In the genomic region with DNA sequence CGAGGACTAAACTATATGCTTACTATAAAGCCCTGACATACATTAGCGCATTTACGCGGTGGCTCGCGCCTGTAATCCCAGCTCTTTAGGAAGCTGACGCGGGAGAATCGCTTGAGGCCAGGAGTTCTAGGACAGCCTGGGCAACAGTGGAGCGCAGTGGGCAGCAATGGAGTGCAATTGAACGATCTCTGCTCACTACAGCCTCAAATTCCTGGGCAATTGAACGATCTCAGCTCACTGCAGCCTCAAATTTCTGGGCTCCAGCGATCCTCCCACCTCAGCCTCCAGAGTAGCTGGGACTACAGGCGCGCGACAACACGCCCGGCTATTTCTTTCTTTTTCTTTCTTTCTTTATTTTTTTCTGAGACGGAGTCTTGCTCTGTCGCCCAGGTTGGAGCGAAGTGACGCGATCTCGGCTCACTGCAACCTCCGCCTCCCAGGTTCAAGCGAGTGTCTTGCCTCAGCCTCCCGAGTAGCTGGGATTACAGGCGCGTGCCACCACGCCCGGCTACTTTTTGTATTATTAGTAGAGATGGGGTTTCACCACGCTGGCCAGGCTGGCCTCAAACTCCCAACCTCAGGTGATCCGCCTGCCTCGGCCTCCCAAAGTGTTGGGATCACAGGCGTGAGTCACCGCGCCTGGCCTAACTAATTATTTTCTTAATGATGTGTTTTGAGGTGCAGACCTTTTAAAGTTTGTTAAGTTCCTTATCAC, we compare ENCODE assay signal across 8 cellular contexts. TPM values are rescaled to one million over a fixed set of nuclear protein-coding genes. Genes with fewer than 3 reads are reported as not detected.
A peak's percentile ranks its signal among the peaks of the same experiment; 100 is the strongest.
DNase-seq lines count a peak whose midpoint lies in the region; ATAC-seq, FAIRE-seq and TF ChIP-seq lines count a peak whose summit lies in the region.

No MANE protein-coding gene starts in this region.

- no peaks in the 10 kb centered on the region for H3K27me3 Mint-ChIP-seq in CD4-positive, CD25-positive, alpha-beta regulatory T cell

- no peaks in the 10 kb centered on the region for H3K36me3 ChIP-seq in CD4-positive, CD25-positive, alpha-beta regulatory T cell (ENCODE audit: control insufficient read depth, insufficient read depth, low read length)
- H3K36me3 ChIP-seq in KOPT-K1 (ENCODE audit: insufficient read depth, low read length) = no peaks in the 10 kb centered on the region
- H3K36me3 ChIP-seq in effector memory CD4-positive, alpha-beta T cell (ENCODE audit: control insufficient read depth, insufficient read depth, low read length) = no peaks in the 10 kb centered on the region
- no peaks in the 10 kb centered on the region for H3K36me3 ChIP-seq in neural cell (ENCODE audit: insufficient read depth, low read length)

- no peak for ATAC-seq in CD4-positive, CD25-positive, alpha-beta regulatory T cell (ENCODE audit: low read depth in 2 of 2)
- ATAC-seq in HG03139 (IDR thresholded peaks at IDR 0.05; ENCODE audit: unreplicated experiment) = no peak

- peak overlapping the region; percentile 94 to 99 (median 98) for H3K4me3 Mint-ChIP-seq in CD4-positive, CD25-positive, alpha-beta regulatory T cell

- no peaks in the 10 kb centered on the region for H3K9me3 Mint-ChIP-seq in CD4-positive, CD25-positive, alpha-beta regulatory T cell

- TF ChIP-seq EP300 in neural cell (conservative IDR thresholded peaks at IDR 0.05; ENCODE audit: poor library complexity, severe bottlenecking) = no peak

- peaks cover 23% of the 10 kb centered on the region for H3K4me1 ChIP-seq in CD4-positive, CD25-positive, alpha-beta regulatory T cell (ENCODE audit: control insufficient read depth, insufficient read depth, low read length, poor library complexity, severe bottlenecking)
- no peaks in the 10 kb centered on the region for H3K4me1 ChIP-seq in effector memory CD4-positive, alpha-beta T cell (ENCODE audit: control insufficient read depth, insufficient read depth, low read length, poor library complexity, severe bottlenecking)

- no peaks in the 10 kb centered on the region for H4K20me1 ChIP-seq in neural cell (ENCODE audit: insufficient read depth)

- peak overlapping the region; percentile 90 for H2AFZ ChIP-seq in neural cell (ENCODE audit: low read depth, low read length)

- peak overlapping the region; percentile 60 to 94 (median 90) for H3K27ac Mint-ChIP-seq in CD4-positive, CD25-positive, alpha-beta regulatory T cell

- peaks cover 5% of the 10 kb centered on the region for H3K36me3 Mint-ChIP-seq in CD4-positive, CD25-positive, alpha-beta regulatory T cell

- H3K27ac ChIP-seq in CD4-positive, CD25-positive, alpha-beta regulatory T cell (ENCODE audit: insufficient read depth, low read length, poor library complexity, severe bottlenecking) = no peak overlapping the region
- H3K27ac ChIP-seq in KOPT-K1 (ENCODE audit: low read depth, low read length, poor library complexity, severe bottlenecking) (peak overlapping the region; percentile 70), neural cell (ENCODE audit: low read length) (no peak overlapping the region)
- peak overlapping the region; percentile 67 for H3K27ac ChIP-seq in effector memory CD4-positive, alpha-beta T cell (ENCODE audit: insufficient read depth, low read length, poor library complexity, severe bottlenecking)

- H3K4me1 Mint-ChIP-seq in CD4-positive, CD25-positive, alpha-beta regulatory T cell = peaks cover 14 to 38% (median 25%) of the 10 kb centered on the region in 4 donors

- TF ChIP-seq CTCF in neural cell (IDR thresholded peaks at IDR 0.05; ENCODE audit: poor library complexity, severe bottlenecking) = no peak

- peaks cover 12% of the 10 kb centered on the region for H3K79me2 ChIP-seq in neural cell (replicated peaks; ENCODE audit: insufficient read depth, low read length)

- no peaks in the 10 kb centered on the region for H3K27me3 ChIP-seq in CD4-positive, CD25-positive, alpha-beta regulatory T cell (ENCODE audit: control insufficient read depth, insufficient read depth, low read length)
- H3K27me3 ChIP-seq in effector memory CD4-positive, alpha-beta T cell (replicated peaks; ENCODE audit: control insufficient read depth, insufficient read depth, low read length, poor library complexity, severe bottlenecking) = no peaks in the 10 kb centered on the region
- no peaks in the 10 kb centered on the region for H3K27me3 ChIP-seq in neural cell (ENCODE audit: insufficient read depth, low read depth, low read length)

- no peaks in the 10 kb centered on the region for H3K9me2 ChIP-seq in neural cell (ENCODE audit: insufficient read depth, low read length)

- peak overlapping the region; percentile 78 for H3K4me2 ChIP-seq in neural cell (ENCODE audit: low read length)

- H3K4me3 ChIP-seq in CD4-positive, CD25-positive, alpha-beta regulatory T cell (ENCODE audit: low read depth, low read length) = peak overlapping the region; percentile 87
- H3K4me3 ChIP-seq in effector memory CD4-positive, alpha-beta T cell (ENCODE audit: insufficient read depth, low read depth, low read length, poor library complexity, severe bottlenecking) = peak overlapping the region; percentile 98
- H3K4me3 ChIP-seq in neural cell (ENCODE audit: low read length) = peak overlapping the region; percentile 93

- peak overlapping the region; percentile 72 for H3K9ac ChIP-seq in neural cell (ENCODE audit: low read length)

- no peak for DNase-seq in CD4-positive, CD25-positive, alpha-beta regulatory T cell
- no peak for DNase-seq in effector memory CD4-positive, alpha-beta T cell
- DNase-seq in DMS53 (lab: John Stamatoyannopoulos, UW) (no peak), GM19239 (ENCODE audit: insufficient read length, low spot score) (no peak)
- DNase-seq in activated CD4-positive, alpha-beta T cell treated with anti-CD3 and anti-CD28 coated beads for 48 hours = no peak

- no peaks in the 10 kb centered on the region for H3K9me3 ChIP-seq in CD4-positive, CD25-positive, alpha-beta regulatory T cell (ENCODE audit: control insufficient read depth in 2 of 2, low read length in 2 of 2)
- no peaks in the 10 kb centered on the region for H3K9me3 ChIP-seq in KOPT-K1 (ENCODE audit: insufficient read depth, low read length, poor library complexity, severe bottlenecking)
- no peaks in the 10 kb centered on the region for H3K9me3 ChIP-seq in effector memory CD4-positive, alpha-beta T cell (ENCODE audit: control insufficient read depth, low read length)
- H3K9me3 ChIP-seq in neural cell (ENCODE audit: low read length) = no peaks in the 10 kb centered on the region

- peaks cover 5% of the 10 kb centered on the region for H3F3A ChIP-seq in neural cell (ENCODE audit: insufficient read depth, low read length, poor library complexity, severe bottlenecking)

- no peak for FAIRE-seq in GM19239 (lab: Jason Lieb, UNC)

- TF ChIP-seq RAD21 in neural cell (conservative IDR thresholded peaks at IDR 0.05) = no peak

TF ChIP-seq in neural cell, 6 proteins besides CTCF, POLR2A, EP300 and RAD21:
- TF ChIP-seq SMC3 (conservative IDR thresholded peaks at IDR 0.05; ENCODE audit: poor library complexity) (no peak), MXI1 (conservative IDR thresholded peaks at IDR 0.05; ENCODE audit: poor library complexity, severe bottlenecking) (no peak), TAF1 (IDR thresholded peaks at IDR 0.05; ENCODE audit: low read depth) (no peak), POLR2AphosphoS5 (IDR thresholded peaks at IDR 0.05) (no peak), EZH2 (IDR thresholded peaks at IDR 0.05; ENCODE audit: borderline replicate concordance, insufficient read depth, low read length, poor library complexity, severe bottlenecking) (no peak)
- TF ChIP-seq, protein P1, sequence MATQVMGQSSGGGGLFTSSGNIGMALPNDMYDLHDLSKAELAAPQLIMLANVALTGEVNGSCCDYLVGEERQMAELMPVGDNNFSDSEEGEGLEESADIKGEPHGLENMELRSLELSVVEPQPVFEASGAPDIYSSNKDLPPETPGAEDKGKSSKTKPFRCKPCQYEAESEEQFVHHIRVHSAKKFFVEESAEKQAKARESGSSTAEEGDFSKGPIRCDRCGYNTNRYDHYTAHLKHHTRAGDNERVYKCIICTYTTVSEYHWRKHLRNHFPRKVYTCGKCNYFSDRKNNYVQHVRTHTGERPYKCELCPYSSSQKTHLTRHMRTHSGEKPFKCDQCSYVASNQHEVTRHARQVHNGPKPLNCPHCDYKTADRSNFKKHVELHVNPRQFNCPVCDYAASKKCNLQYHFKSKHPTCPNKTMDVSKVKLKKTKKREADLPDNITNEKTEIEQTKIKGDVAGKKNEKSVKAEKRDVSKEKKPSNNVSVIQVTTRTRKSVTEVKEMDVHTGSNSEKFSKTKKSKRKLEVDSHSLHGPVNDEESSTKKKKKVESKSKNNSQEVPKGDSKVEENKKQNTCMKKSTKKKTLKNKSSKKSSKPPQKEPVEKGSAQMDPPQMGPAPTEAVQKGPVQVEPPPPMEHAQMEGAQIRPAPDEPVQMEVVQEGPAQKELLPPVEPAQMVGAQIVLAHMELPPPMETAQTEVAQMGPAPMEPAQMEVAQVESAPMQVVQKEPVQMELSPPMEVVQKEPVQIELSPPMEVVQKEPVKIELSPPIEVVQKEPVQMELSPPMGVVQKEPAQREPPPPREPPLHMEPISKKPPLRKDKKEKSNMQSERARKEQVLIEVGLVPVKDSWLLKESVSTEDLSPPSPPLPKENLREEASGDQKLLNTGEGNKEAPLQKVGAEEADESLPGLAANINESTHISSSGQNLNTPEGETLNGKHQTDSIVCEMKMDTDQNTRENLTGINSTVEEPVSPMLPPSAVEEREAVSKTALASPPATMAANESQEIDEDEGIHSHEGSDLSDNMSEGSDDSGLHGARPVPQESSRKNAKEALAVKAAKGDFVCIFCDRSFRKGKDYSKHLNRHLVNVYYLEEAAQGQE (IDR thresholded peaks at IDR 0.05; ENCODE audit: borderline replicate concordance) = no peak
TF ChIP-seq in neural cell: peak in this region for 0.

RNA-seq across cellular contexts. Expression of gene COG7, which starts 0.5 kb away (rescaled TPM):
- total RNA-seq in CD4-positive, CD25-positive, alpha-beta regulatory T cell = 18.7 TPM
- polyA plus RNA-seq in CD4-positive, CD25-positive, alpha-beta regulatory T cell = 10 to 100 TPM in 3 of 4 donors, 1 to 10 TPM in 1; 9.2 to 14.1 (median 11.1) TPM
- polyA plus RNA-seq in neural cell = 16.1 and 16.2 TPM in 2 replicates
- 20.1 and 23.9 TPM in 2 replicates for polyA minus RNA-seq in neural cell

RNA-seq across cellular contexts. Expression of gene GGA2, which starts 56.8 kb away (rescaled TPM):
- total RNA-seq in CD4-positive, CD25-positive, alpha-beta regulatory T cell = 109 TPM
- 10 to 100 TPM; 46.5 to 52.8 (median 49.4) TPM for polyA plus RNA-seq in CD4-positive, CD25-positive, alpha-beta regulatory T cell
- 36.8 and 50.9 TPM in 2 replicates for polyA plus RNA-seq in neural cell
- polyA minus RNA-seq in neural cell = 43.4 and 44.3 TPM in 2 replicates

Comparison
In these comparisons a context has a peak if more than half of its experiments do, and no peak if none do; other contexts are left out.
1. H3K27ac ChIP-seq: peak in KOPT-K1 (single experiment) and effector memory CD4-positive, alpha-beta T cell (single experiment); none in CD4-positive, CD25-positive, alpha-beta regulatory T cell (single experiment) and neural cell (single experiment).
2. Peak in every context shown above with its lines, with median percentiles within 50 percentile points of each other: H3K4me3 ChIP-seq.